Comparison of ENCODE assay signal across 1 cellular context in genomic region chr6:27592481-27593199, GRCh38.
A peak's percentile ranks its signal among the peaks of the same experiment; 100 is the strongest.
TF ChIP-seq lines count a peak whose summit lies in the region.

No MANE protein-coding gene starts in this region.

TF ChIP-seq in K562, 482 proteins besides CTCF, POLR2A, EP300 and RAD21 (continued from another document and continues in another):
- peak; percentile 90 for TF ChIP-seq MTA1 (IDR thresholded peaks at IDR 0.05; ENCODE audit: borderline replicate concordance)
- TF ChIP-seq COPS2 (conservative IDR thresholded peaks at IDR 0.05) = no peak
- TF ChIP-seq NEUROD1 (IDR thresholded peaks at IDR 0.05; ENCODE audit: borderline replicate concordance, low read depth, low read length, partially characterized antibody) = no peak
- TF ChIP-seq BRCA1 (IDR thresholded peaks at IDR 0.05) = no peak
- TF ChIP-seq BRCA1 (CRISPR knock-in tag; IDR thresholded peaks at IDR 0.05) = no peak
- no peak for TF ChIP-seq HMGN3 (IDR thresholded peaks at IDR 0.05; ENCODE audit: borderline replicate concordance, extremely low read depth, insufficient read length, low read depth, low read length)
- TF ChIP-seq ZNF224 (CRISPR knock-in tag; IDR thresholded peaks at IDR 0.05) = no peak
- no peak for TF ChIP-seq ZNF140 (CRISPR knock-in tag; IDR thresholded peaks at IDR 0.05)
- peak; percentile 81 for TF ChIP-seq ATF7 (IDR thresholded peaks at IDR 0.05)
- no peak for TF ChIP-seq PPARD (CRISPR knock-in tag; IDR thresholded peaks at IDR 0.05)
- TF ChIP-seq, protein P1, sequence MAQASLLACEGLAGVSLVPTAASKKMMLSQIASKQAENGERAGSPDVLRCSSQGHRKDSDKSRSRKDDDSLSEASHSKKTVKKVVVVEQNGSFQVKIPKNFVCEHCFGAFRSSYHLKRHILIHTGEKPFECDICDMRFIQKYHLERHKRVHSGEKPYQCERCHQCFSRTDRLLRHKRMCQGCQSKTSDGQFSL (CRISPR knock-in tag; IDR thresholded peaks at IDR 0.05) = peak; percentile 68; the same call in 1 of the 2 replicates
- TF ChIP-seq, protein P1 (tag; IDR thresholded peaks at IDR 0.05) = no peak
- TF ChIP-seq ZNF165 (CRISPR knock-in tag; IDR thresholded peaks at IDR 0.05; ENCODE audit: borderline replicate concordance) = no peak
- TF ChIP-seq FOXP1 (CRISPR knock-in tag; IDR thresholded peaks at IDR 0.05) = peak; percentile 86; the same call in 1 of the 2 replicates
- peak; percentile 84 for TF ChIP-seq ZNF407 (IDR thresholded peaks at IDR 0.05; ENCODE audit: low read depth)
- TF ChIP-seq, protein P2, sequence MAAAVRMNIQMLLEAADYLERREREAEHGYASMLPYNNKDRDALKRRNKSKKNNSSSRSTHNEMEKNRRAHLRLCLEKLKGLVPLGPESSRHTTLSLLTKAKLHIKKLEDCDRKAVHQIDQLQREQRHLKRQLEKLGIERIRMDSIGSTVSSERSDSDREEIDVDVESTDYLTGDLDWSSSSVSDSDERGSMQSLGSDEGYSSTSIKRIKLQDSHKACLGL (CRISPR knock-in tag; IDR thresholded peaks at IDR 0.05; ENCODE audit: borderline replicate concordance, poor library complexity, severe bottlenecking) = no peak
- TF ChIP-seq NCOR1 (IDR thresholded peaks at IDR 0.05) = peak; percentile 61
- TF ChIP-seq FOXJ3 (CRISPR knock-in tag; IDR thresholded peaks at IDR 0.05) = no peak
- TF ChIP-seq HEY1 (CRISPR knock-in tag; IDR thresholded peaks at IDR 0.05; ENCODE audit: borderline replicate concordance) = 0 out of 2 replicates have a peak, but pooled peaks have one; percentile 6
- TF ChIP-seq HOXB6 (CRISPR knock-in tag; IDR thresholded peaks at IDR 0.05; ENCODE audit: borderline replicate concordance) = peak; percentile 80; the same call in 1 of the 2 replicates
- TF ChIP-seq ZKSCAN8 (CRISPR knock-in tag; IDR thresholded peaks at IDR 0.05) = peak; percentile 74; the same call in 1 of the 2 replicates
- no peak for TF ChIP-seq ZNF668 (CRISPR knock-in tag; IDR thresholded peaks at IDR 0.05)
- TF ChIP-seq PYGO2 (tag; IDR thresholded peaks at IDR 0.05) = peak; percentile 15; the same call in 1 of the 2 replicates
- no peak for TF ChIP-seq RBM39 (optimal IDR thresholded peaks at IDR 0.05; ENCODE audit: low read depth, low read length)
- no peak for TF ChIP-seq SAFB2 (IDR thresholded peaks at IDR 0.05; ENCODE audit: borderline replicate concordance, low read depth, low read length, severe bottlenecking)
- no peak for TF ChIP-seq E2F3 (CRISPR knock-in tag; IDR thresholded peaks at IDR 0.05)
- TF ChIP-seq TARDBP (IDR thresholded peaks at IDR 0.05) = 0 out of 2 replicates have a peak, but pooled peaks have one; percentile 32
- TF ChIP-seq PURB (CRISPR knock-in tag; IDR thresholded peaks at IDR 0.05; ENCODE audit: low read depth) = no peak
- TF ChIP-seq ZNF146 (CRISPR knock-in tag; IDR thresholded peaks at IDR 0.05; ENCODE audit: unreplicated experiment) = no peak
- TF ChIP-seq POLR2H (tag; IDR thresholded peaks at IDR 0.05; ENCODE audit: low read depth) = peak; percentile 99
- no peak for TF ChIP-seq FUS (optimal IDR thresholded peaks at IDR 0.05; ENCODE audit: low read depth, low read length)
- TF ChIP-seq POLR2B (IDR thresholded peaks at IDR 0.05; ENCODE audit: low read depth, partially characterized antibody) = no peak
- TF ChIP-seq KLF16 (IDR thresholded peaks at IDR 0.05) = no peak; the same call in 1 of the 2 replicates
- TF ChIP-seq EGR1 (conservative IDR thresholded peaks at IDR 0.05) = no peak
- TF ChIP-seq ADNP (tag; IDR thresholded peaks at IDR 0.05) = peak; percentile 99
- TF ChIP-seq, protein P3, sequence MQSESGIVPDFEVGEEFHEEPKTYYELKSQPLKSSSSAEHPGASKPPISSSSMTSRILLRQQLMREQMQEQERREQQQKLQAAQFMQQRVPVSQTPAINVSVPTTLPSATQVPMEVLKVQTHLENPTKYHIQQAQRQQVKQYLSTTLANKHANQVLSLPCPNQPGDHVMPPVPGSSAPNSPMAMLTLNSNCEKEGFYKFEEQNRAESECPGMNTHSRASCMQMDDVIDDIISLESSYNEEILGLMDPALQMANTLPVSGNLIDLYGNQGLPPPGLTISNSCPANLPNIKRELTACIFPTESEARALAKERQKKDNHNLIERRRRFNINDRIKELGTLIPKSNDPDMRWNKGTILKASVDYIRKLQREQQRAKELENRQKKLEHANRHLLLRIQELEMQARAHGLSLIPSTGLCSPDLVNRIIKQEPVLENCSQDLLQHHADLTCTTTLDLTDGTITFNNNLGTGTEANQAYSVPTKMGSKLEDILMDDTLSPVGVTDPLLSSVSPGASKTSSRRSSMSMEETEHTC (IDR thresholded peaks at IDR 0.05) = 0 out of 2 replicates have a peak, but pooled peaks have one; percentile 14
- no peak for TF ChIP-seq ATF2 (CRISPR knock-in tag; IDR thresholded peaks at IDR 0.05)
- TF ChIP-seq ZNF274 (IDR thresholded peaks at IDR 0.05; ENCODE audit: borderline replicate concordance, low read depth, low read length) = peak; percentile 59; the same call in 1 of the 2 replicates
- TF ChIP-seq DIDO1 (tag; IDR thresholded peaks at IDR 0.05; ENCODE audit: low read depth) = no peak
- 0 out of 4 replicates have a peak, but pooled peaks of 1 of the 2 experiments have one; percentile 10 for TF ChIP-seq MCM7 (IDR thresholded peaks at IDR 0.05)
- peak; percentile 87 to 92; a peak in 3 of 4 replicates for TF ChIP-seq ARNT (IDR thresholded peaks at IDR 0.05)
- peak; percentile 92 for TF ChIP-seq HDAC2 (IDR thresholded peaks at IDR 0.05)
- TF ChIP-seq CBFA2T3 (IDR thresholded peaks at IDR 0.05) = peak; percentile 75
- TF ChIP-seq HDAC6 (IDR thresholded peaks at IDR 0.05; ENCODE audit: low read depth, low read length) = peak; percentile 61; the same call in 1 of the 2 replicates
- TF ChIP-seq FOXK2 (conservative IDR thresholded peaks at IDR 0.05 in 1 of 2, IDR thresholded peaks at IDR 0.05 in 1 of 2; ENCODE audit: low read depth in 2 of 2) = peak; percentile 85 to 97
- TF ChIP-seq, protein P4, sequence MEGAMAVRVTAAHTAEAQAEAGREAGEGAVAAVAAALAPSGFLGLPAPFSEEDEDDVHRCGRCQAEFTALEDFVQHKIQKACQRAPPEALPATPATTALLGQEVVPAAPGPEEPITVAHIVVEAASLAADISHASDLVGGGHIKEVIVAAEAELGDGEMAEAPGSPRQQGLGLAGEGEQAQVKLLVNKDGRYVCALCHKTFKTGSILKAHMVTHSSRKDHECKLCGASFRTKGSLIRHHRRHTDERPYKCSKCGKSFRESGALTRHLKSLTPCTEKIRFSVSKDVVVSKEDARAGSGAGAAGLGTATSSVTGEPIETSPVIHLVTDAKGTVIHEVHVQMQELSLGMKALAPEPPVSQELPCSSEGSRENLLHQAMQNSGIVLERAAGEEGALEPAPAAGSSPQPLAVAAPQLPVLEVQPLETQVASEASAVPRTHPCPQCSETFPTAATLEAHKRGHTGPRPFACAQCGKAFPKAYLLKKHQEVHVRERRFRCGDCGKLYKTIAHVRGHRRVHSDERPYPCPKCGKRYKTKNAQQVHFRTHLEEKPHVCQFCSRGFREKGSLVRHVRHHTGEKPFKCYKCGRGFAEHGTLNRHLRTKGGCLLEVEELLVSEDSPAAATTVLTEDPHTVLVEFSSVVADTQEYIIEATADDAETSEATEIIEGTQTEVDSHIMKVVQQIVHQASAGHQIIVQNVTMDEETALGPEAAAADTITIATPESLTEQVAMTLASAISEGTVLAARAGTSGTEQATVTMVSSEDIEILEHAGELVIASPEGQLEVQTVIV (CRISPR knock-in tag; IDR thresholded peaks at IDR 0.05; ENCODE audit: borderline replicate concordance) = no peak; the same call in 1 of the 2 replicates
- TF ChIP-seq ZC3H8 (IDR thresholded peaks at IDR 0.05) = no peak
- TF ChIP-seq, protein P5, sequence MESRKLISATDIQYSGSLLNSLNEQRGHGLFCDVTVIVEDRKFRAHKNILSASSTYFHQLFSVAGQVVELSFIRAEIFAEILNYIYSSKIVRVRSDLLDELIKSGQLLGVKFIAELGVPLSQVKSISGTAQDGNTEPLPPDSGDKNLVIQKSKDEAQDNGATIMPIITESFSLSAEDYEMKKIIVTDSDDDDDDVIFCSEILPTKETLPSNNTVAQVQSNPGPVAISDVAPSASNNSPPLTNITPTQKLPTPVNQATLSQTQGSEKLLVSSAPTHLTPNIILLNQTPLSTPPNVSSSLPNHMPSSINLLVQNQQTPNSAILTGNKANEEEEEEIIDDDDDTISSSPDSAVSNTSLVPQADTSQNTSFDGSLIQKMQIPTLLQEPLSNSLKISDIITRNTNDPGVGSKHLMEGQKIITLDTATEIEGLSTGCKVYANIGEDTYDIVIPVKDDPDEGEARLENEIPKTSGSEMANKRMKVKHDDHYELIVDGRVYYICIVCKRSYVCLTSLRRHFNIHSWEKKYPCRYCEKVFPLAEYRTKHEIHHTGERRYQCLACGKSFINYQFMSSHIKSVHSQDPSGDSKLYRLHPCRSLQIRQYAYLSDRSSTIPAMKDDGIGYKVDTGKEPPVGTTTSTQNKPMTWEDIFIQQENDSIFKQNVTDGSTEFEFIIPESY (CRISPR knock-in tag; IDR thresholded peaks at IDR 0.05) = peak; percentile 79
- no peak for TF ChIP-seq ZFPM2 (CRISPR knock-in tag; IDR thresholded peaks at IDR 0.05)
- peak; percentile 10 for TF ChIP-seq TGIF2 (CRISPR knock-in tag; IDR thresholded peaks at IDR 0.05)
